ENCODE assay signal across 1 cellular context in genomic region chr7:139613971-139614411, GRCh38.
A peak's percentile ranks its signal among the peaks of the same experiment; 100 is the strongest.
TF ChIP-seq lines count a peak whose summit lies in the region.

No MANE protein-coding gene starts in this region.

TF ChIP-seq in GM23338, 12 proteins besides CTCF, POLR2A, EP300 and RAD21 (continued from another document):
- TF ChIP-seq ZNF462 (CRISPR knock-in tag; IDR thresholded peaks at IDR 0.05) (peak; percentile 76; the same call in 1 of the 2 replicates), REST (IDR thresholded peaks at IDR 0.05; ENCODE audit: unreplicated experiment) (no peak), ZNF114 (CRISPR knock-in tag; IDR thresholded peaks at IDR 0.05) (no peak), JUNB (IDR thresholded peaks at IDR 0.05; ENCODE audit: unreplicated experiment) (no peak), NANOG (IDR thresholded peaks at IDR 0.05; ENCODE audit: borderline replicate concordance) (no peak), EZH2phosphoT487 (IDR thresholded peaks at IDR 0.05; ENCODE audit: unreplicated experiment) (no peak)
TF ChIP-seq in GM23338: peak in this region for 1.
